Comparison of ENCODE assay signal across 19 cellular contexts in genomic region chr20:18543216-18543615, GRCh38. TPM values are rescaled to one million over a fixed set of nuclear protein-coding genes. Genes with fewer than 3 reads are reported as not detected.
DNase-seq lines count a peak whose midpoint lies in the region; ATAC-seq, FAIRE-seq and TF ChIP-seq lines count a peak whose summit lies in the region.
"Had no signal": no experiment of that assay in that cellular context is flagged by ENCODE, and none has a peak within 500 bp of the region (broad histone marks: within the 10 kb centered on the region; RNA-seq: fewer than 3 reads in every experiment).

No MANE protein-coding gene starts in this region.

- peak overlapping the region; percentile 33 for H3K27ac Mint-ChIP-seq in activated CD4-positive, alpha-beta T cell treated with anti-CD3 and anti-CD28 coated beads for 36 hours
- H3K27ac Mint-ChIP-seq in stimulated activated naive B cell treated with anti-CD40 and anti-IgM and Interleukin-4, amounts not matched to agents 10 μg/mL and 1 μg/mL and 100 μg/mL, for 72 hours, result peak overlapping the region; percentile 25
- H3K27ac Mint-ChIP-seq in activated CD8-positive, alpha-beta T cell treated with anti-CD3 and anti-CD28 coated beads, Interleukin-2, amount 10 ng/mL, durations not matched to agents 7 days and 5 days, result no peak overlapping the region

- H3K4me3 Mint-ChIP-seq in activated CD4-positive, alpha-beta T cell treated with anti-CD3 and anti-CD28 coated beads for 36 hours, result no peak overlapping the region
- no peak overlapping the region for H3K4me3 Mint-ChIP-seq in stimulated activated naive B cell treated with anti-CD40 and anti-IgM and Interleukin-4, amounts not matched to agents 10 μg/mL and 1 μg/mL and 100 μg/mL, for 72 hours
- no peak overlapping the region for H3K4me3 Mint-ChIP-seq in activated CD8-positive, alpha-beta T cell treated with anti-CD3 and anti-CD28 coated beads, Interleukin-2, amount 10 ng/mL, durations not matched to agents 7 days and 5 days
- H3K4me3 Mint-ChIP-seq: CD4-positive, alpha-beta memory T cell had no signal

- H3K36me3 Mint-ChIP-seq in activated CD4-positive, alpha-beta T cell treated with anti-CD3 and anti-CD28 coated beads for 36 hours (ENCODE audit: low read depth), result peaks cover 42% of the 10 kb centered on the region
- H3K36me3 Mint-ChIP-seq in stimulated activated naive B cell treated with anti-CD40 and anti-IgM and Interleukin-4, amounts not matched to agents 10 μg/mL and 1 μg/mL and 100 μg/mL, for 72 hours, result peaks cover 45 to 67% of the 10 kb centered on the region in 2 donors
- peaks cover 50% of the 10 kb centered on the region for H3K36me3 Mint-ChIP-seq in activated CD8-positive, alpha-beta T cell treated with anti-CD3 and anti-CD28 coated beads, Interleukin-2, amount 10 ng/mL, durations not matched to agents 7 days and 5 days (ENCODE audit: low read depth)

- POLR2A ChIA-PET in activated CD4-positive, alpha-beta T cell treated with anti-CD3 and anti-CD28 coated beads for 36 hours (lab: Charles Lee), result no interaction called here
- POLR2A ChIA-PET in activated CD8-positive, alpha-beta T cell treated with anti-CD3 and anti-CD28 coated beads, Interleukin-2, amount 10 ng/mL, durations not matched to agents 7 days and 5 days (lab: Charles Lee), result no interaction called here

- no peaks in the 10 kb centered on the region for H3K27me3 Mint-ChIP-seq in activated CD4-positive, alpha-beta T cell treated with anti-CD3 and anti-CD28 coated beads for 36 hours
- H3K27me3 Mint-ChIP-seq in stimulated activated naive B cell treated with anti-CD40 and anti-IgM and Interleukin-4, amounts not matched to agents 10 μg/mL and 1 μg/mL and 100 μg/mL, for 72 hours, result no peaks in the 10 kb centered on the region
- no peaks in the 10 kb centered on the region for H3K27me3 Mint-ChIP-seq in activated CD8-positive, alpha-beta T cell treated with anti-CD3 and anti-CD28 coated beads, Interleukin-2, amount 10 ng/mL, durations not matched to agents 7 days and 5 days (ENCODE audit: low read depth)
- H3K27me3 Mint-ChIP-seq: CD4-positive, alpha-beta memory T cell had no signal

- ATAC-seq in activated CD4-positive, alpha-beta T cell treated with anti-CD3 and anti-CD28 coated beads for 36 hours, result no peak
- ATAC-seq in stimulated activated naive B cell treated with anti-CD40 and anti-IgM and Interleukin-4, amounts not matched to agents 10 μg/mL and 1 μg/mL and 100 μg/mL, for 72 hours (replicated peaks), result no peak
- ATAC-seq in activated CD8-positive, alpha-beta T cell treated with anti-CD3 and anti-CD28 coated beads, Interleukin-2, amount 10 ng/mL, durations not matched to agents 7 days and 5 days, result no peak
- ATAC-seq: Panc1 had no signal

- H3K36me3 ChIP-seq in adrenal gland (replicated peaks in 1 of 2), result peaks cover 0 to 67% of the 10 kb centered on the region in 2 donors

- DNase-seq in activated CD4-positive, alpha-beta T cell treated with anti-CD3 and anti-CD28 coated beads for 36 hours, result no peak
- no peak for DNase-seq in activated CD4-positive, alpha-beta T cell treated with anti-CD3 and anti-CD28 coated beads, Interleukin-2, amount 50 U/mL, for 4 hours
- DNase-seq in RCC 7860 (ENCODE audit: low spot score) (peak; percentile 13), inferior parietal cortex (ENCODE audit: extremely low spot score) (peak; percentile 12), adrenal gland (no peak)
- no peak for DNase-seq in stimulated activated naive B cell treated with anti-CD40 and anti-IgM and Interleukin-4, amounts not matched to agents 10 μg/mL and 1 μg/mL and 100 μg/mL, for 72 hours
- DNase-seq in stimulated activated CD4-positive, alpha-beta T cell treated with anti-CD3 and anti-CD28 coated beads, Interleukin-4, amount 100 ng/mL, for 4 hours, result no peak
- DNase-seq in activated CD8-positive, alpha-beta T cell treated with anti-CD3 and anti-CD28 coated beads, Interleukin-2, amount 10 ng/mL, durations not matched to agents 7 days and 5 days, result no peak
- DNase-seq: BE2C; CD4-positive, alpha-beta memory T cell; DMS53; IMR-90; MG63; NCI-H2107; NCI-H2227 treated with DMSO at 0.1 percent for 48 hours; NCI-H524 had no signal

- no peaks in the 10 kb centered on the region for H3K27me3 ChIP-seq in adrenal gland
- H3K27me3 ChIP-seq: BE2C, MG63 had no signal

- no peaks in the 10 kb centered on the region for H3K4me1 Mint-ChIP-seq in activated CD4-positive, alpha-beta T cell treated with anti-CD3 and anti-CD28 coated beads for 36 hours
- peaks cover 0 to 7% of the 10 kb centered on the region in 2 donors for H3K4me1 Mint-ChIP-seq in stimulated activated naive B cell treated with anti-CD40 and anti-IgM and Interleukin-4, amounts not matched to agents 10 μg/mL and 1 μg/mL and 100 μg/mL, for 72 hours
- H3K4me1 Mint-ChIP-seq in activated CD8-positive, alpha-beta T cell treated with anti-CD3 and anti-CD28 coated beads, Interleukin-2, amount 10 ng/mL, durations not matched to agents 7 days and 5 days (ENCODE audit: low read depth), result no peaks in the 10 kb centered on the region

- no peak for TF ChIP-seq POLR2A in adrenal gland (IDR thresholded peaks at IDR 0.05)

- H3K4me1 ChIP-seq in adrenal gland (replicated peaks in 1 of 2), result no peaks in the 10 kb centered on the region
- H3K4me1 ChIP-seq: BE2C, HAP-1 had no signal

- no peaks in the 10 kb centered on the region for H3K9me3 ChIP-seq in adrenal gland (replicated peaks in 1 of 3)
- H3K9me3 ChIP-seq: BE2C, HAP-1, MG63 had no signal

- FAIRE-seq in RCC 7860 (lab: Jason Lieb, UNC), result peak; percentile 41

- no peak overlapping the region for H3K27ac ChIP-seq in adrenal gland
- H3K27ac ChIP-seq: 22Rv1 had no signal

- 94 to 97% (median 96%) methylated on average over 4 of the region's 4 CpGs for WGBS in adrenal gland, 4 donors

- TF ChIP-seq CTCF in adrenal gland (IDR thresholded peaks at IDR 0.05), result no peak

- no peak overlapping the region for H3K4me3 ChIP-seq in adrenal gland
- H3K4me3 ChIP-seq: HAP-1, MG63 had no signal

- intact Hi-C loops in activated CD4-positive, alpha-beta T cell treated with anti-CD3 and anti-CD28 coated beads for 36 hours (cut with DNase I, micrococcal nuclease), result no loop called here
- intact Hi-C loops in adrenal gland (cut with DNase I), result no loop called here

- CTCF ChIA-PET in activated CD4-positive, alpha-beta T cell treated with anti-CD3 and anti-CD28 coated beads for 36 hours (lab: Charles Lee), result no interaction called here
- CTCF ChIA-PET in activated CD8-positive, alpha-beta T cell treated with anti-CD3 and anti-CD28 coated beads, Interleukin-2, amount 10 ng/mL, durations not matched to agents 7 days and 5 days (lab: Charles Lee), result no interaction called here

- H3K9me3 Mint-ChIP-seq in activated CD4-positive, alpha-beta T cell treated with anti-CD3 and anti-CD28 coated beads for 36 hours (ENCODE audit: low read depth), result no peaks in the 10 kb centered on the region
- no peaks in the 10 kb centered on the region for H3K9me3 Mint-ChIP-seq in stimulated activated naive B cell treated with anti-CD40 and anti-IgM and Interleukin-4, amounts not matched to agents 10 μg/mL and 1 μg/mL and 100 μg/mL, for 72 hours
- no peaks in the 10 kb centered on the region for H3K9me3 Mint-ChIP-seq in activated CD8-positive, alpha-beta T cell treated with anti-CD3 and anti-CD28 coated beads, Interleukin-2, amount 10 ng/mL, durations not matched to agents 7 days and 5 days (ENCODE audit: insufficient read depth)
- H3K9me3 Mint-ChIP-seq: CD4-positive, alpha-beta memory T cell had no signal

RNA-seq across cellular contexts. Expression of gene SMIM26, which starts 24.0 kb away (rescaled TPM):
- total RNA-seq in activated CD4-positive, alpha-beta T cell treated with anti-CD3 and anti-CD28 coated beads for 36 hours, result 10 to 100 TPM; 64.4 to 66.2 TPM
- total RNA-seq in activated CD8-positive, alpha-beta T cell treated with anti-CD3 and anti-CD28 coated beads, Interleukin-2, amount 10 ng/mL, durations not matched to agents 7 days and 5 days, result 10 to 100 TPM; 41.9 to 51.0 TPM
- total RNA-seq in adrenal gland, result 100 to 1,000 TPM in 7 of 8 donors, 10 to 100 TPM in 1; 88.6 to 337 (median 117) TPM
- 100 to 1,000 TPM; 123 to 242 (median 199) TPM for polyA plus RNA-seq in adrenal gland

RNA-seq across cellular contexts. Expression of gene SEC23B, which starts 35.5 kb away (rescaled TPM):
- 100 to 1,000 TPM in 1 of 2 experiments, 10 to 100 TPM in 1; 95.3 to 119 TPM for total RNA-seq in activated CD4-positive, alpha-beta T cell treated with anti-CD3 and anti-CD28 coated beads for 36 hours
- 10 to 100 TPM; 59.6 to 63.9 TPM for total RNA-seq in activated CD8-positive, alpha-beta T cell treated with anti-CD3 and anti-CD28 coated beads, Interleukin-2, amount 10 ng/mL, durations not matched to agents 7 days and 5 days
- 100 to 1,000 TPM in 1 of 8 donors, 10 to 100 TPM in 7; 63.4 to 241 (median 76.1) TPM for total RNA-seq in adrenal gland
- 100 to 1,000 TPM in 1 of 3 donors, 1 to 10 TPM in 2; 7.1 to 189 (median 8.5) TPM for polyA plus RNA-seq in adrenal gland

RNA-seq across cellular contexts. Expression of gene DTD1, which starts 44.6 kb away (rescaled TPM):
- 10 to 100 TPM; 40.7 to 54.6 TPM for total RNA-seq in activated CD4-positive, alpha-beta T cell treated with anti-CD3 and anti-CD28 coated beads for 36 hours
- 10 to 100 TPM; 25.9 to 28.5 TPM for total RNA-seq in activated CD8-positive, alpha-beta T cell treated with anti-CD3 and anti-CD28 coated beads, Interleukin-2, amount 10 ng/mL, durations not matched to agents 7 days and 5 days
- 10 to 100 TPM; 19.0 to 37.0 (median 32.9) TPM for total RNA-seq in adrenal gland
- polyA plus RNA-seq in adrenal gland, result 10 to 100 TPM in 2 of 3 donors, 1 to 10 TPM in 1; 9.5 to 38.9 (median 13.9) TPM

RNA-seq across cellular contexts. Expression of gene RBBP9, which starts 46.2 kb away (rescaled TPM):
- 10 to 100 TPM; 19.9 to 20.6 TPM for total RNA-seq in activated CD4-positive, alpha-beta T cell treated with anti-CD3 and anti-CD28 coated beads for 36 hours
- total RNA-seq in activated CD8-positive, alpha-beta T cell treated with anti-CD3 and anti-CD28 coated beads, Interleukin-2, amount 10 ng/mL, durations not matched to agents 7 days and 5 days, result 10 to 100 TPM; 10.6 to 10.8 TPM
- 10 to 100 TPM; 22.8 to 45.7 (median 27.0) TPM for total RNA-seq in adrenal gland
- polyA plus RNA-seq in adrenal gland, result 10 to 100 TPM in 1 of 3 donors, 1 to 10 TPM in 2; 5.3 to 46.3 (median 5.6) TPM

Comparison
In these comparisons a context has a peak if more than half of its experiments do, and no peak if none do; other contexts are left out.
1. DNase-seq: peak in RCC 7860 (single experiment) and inferior parietal cortex (single experiment); none in activated CD4-positive, alpha-beta T cell treated with anti-CD3 and anti-CD28 coated beads for 36 hours (single experiment), activated CD4-positive, alpha-beta T cell treated with anti-CD3 and anti-CD28 coated beads, Interleukin-2, amount 50 U/mL, for 4 hours (0 of 2), stimulated activated naive B cell treated with anti-CD40 and anti-IgM and Interleukin-4, amounts not matched to agents 10 μg/mL and 1 μg/mL and 100 μg/mL, for 72 hours (single experiment), stimulated activated CD4-positive, alpha-beta T cell treated with anti-CD3 and anti-CD28 coated beads, Interleukin-4, amount 100 ng/mL, for 4 hours (0 of 2), activated CD8-positive, alpha-beta T cell treated with anti-CD3 and anti-CD28 coated beads, Interleukin-2, amount 10 ng/mL, durations not matched to agents 7 days and 5 days (single experiment) and adrenal gland (0 of 7).